ENCODE assay signal across 16 cellular contexts in genomic region chr7:100022621-100023020, GRCh38. TPM values are rescaled to one million over a fixed set of nuclear protein-coding genes. Genes with fewer than 3 reads are reported as not detected.
DNase-seq lines count a peak whose midpoint lies in the region; ATAC-seq and TF ChIP-seq lines count a peak whose summit lies in the region.
"Had no signal": no experiment of that assay in that cellular context is flagged by ENCODE, and none has a peak within 500 bp of the region (broad histone marks: within the 10 kb centered on the region; RNA-seq: fewer than 3 reads in every experiment).

No MANE protein-coding gene starts in this region.

- DNase-seq in NCI-H2081 (lab: John Stamatoyannopoulos, UW) (peak; percentile 81 to 92), colonic mucosa (peak; percentile 88), mucosa of gallbladder (ENCODE audit: low spot score) (peak; percentile 53), erythroblast (lab: John Stamatoyannopoulos, UW) (no peak), SKM-1 treated with dmso at 0.1 percent for 144 hours (lab: John Stamatoyannopoulos, UW; ENCODE audit: unreplicated experiment) (no peak)
- DNase-seq in CD4-positive, alpha-beta memory T cell, result no peak
- DNase-seq: DND-41, NCI-H146, NCI-H748 treated with DMSO at 0.1 percent for 48 hours, SJCRH30 had no signal

- TF ChIP-seq CTCF in 22Rv1 (IDR thresholded peaks at IDR 0.05) (no peak), colonic mucosa (IDR thresholded peaks at IDR 0.05) (no peak)

- H3K4me3 Mint-ChIP-seq in CD4-positive, alpha-beta memory T cell, result no peak overlapping the region
- H3K4me3 Mint-ChIP-seq: activated naive CD4-positive, alpha-beta T cell treated with anti-CD3 and anti-CD28 coated beads, Interleukin-2, amount 50 U/mL, for 24 hours; IgD-negative memory B cell had no signal

- no peaks in the 10 kb centered on the region for H3K9me3 ChIP-seq in colonic mucosa
- H3K9me3 ChIP-seq in CD4-positive, alpha-beta memory T cell (ENCODE audit: control insufficient read depth in 1 of 2, low read length in 2 of 2), result no peaks in the 10 kb centered on the region
- H3K9me3 ChIP-seq: SJCRH30 had no signal

- H3K9me3 Mint-ChIP-seq in CD4-positive, alpha-beta memory T cell, result no peaks in the 10 kb centered on the region
- H3K9me3 Mint-ChIP-seq: activated naive CD4-positive, alpha-beta T cell treated with anti-CD3 and anti-CD28 coated beads, Interleukin-2, amount 50 U/mL, for 24 hours; IgD-negative memory B cell had no signal

- H3K27ac Mint-ChIP-seq in CD4-positive, alpha-beta memory T cell, result no peak overlapping the region
- H3K27ac Mint-ChIP-seq: IgD-negative memory B cell had no signal

- intact Hi-C loops in colonic mucosa (cut with DNase I), result no loop called here
- intact Hi-C loops in CD4-positive, alpha-beta memory T cell (cut with micrococcal nuclease), result no loop called here

- no peak for ATAC-seq in HG03108 (IDR thresholded peaks at IDR 0.05; ENCODE audit: unreplicated experiment)

- CTCF ChIA-PET in CD4-positive, alpha-beta memory T cell (lab: Charles Lee; ENCODE audit: partially characterized antibody), result no interaction called here

- H3K27me3 Mint-ChIP-seq in CD4-positive, alpha-beta memory T cell, result no peaks in the 10 kb centered on the region
- H3K27me3 Mint-ChIP-seq: activated naive CD4-positive, alpha-beta T cell treated with anti-CD3 and anti-CD28 coated beads, Interleukin-2, amount 50 U/mL, for 24 hours; IgD-negative memory B cell had no signal

- peak overlapping the region; percentile 41 for H3K27ac ChIP-seq in 22Rv1
- H3K27ac ChIP-seq in colonic mucosa, result peak overlapping the region; percentile 69
- H3K27ac ChIP-seq in CD4-positive, alpha-beta memory T cell (ENCODE audit: low read depth, low read length), result no peak overlapping the region
- H3K27ac ChIP-seq: parathyroid adenoma, SJCRH30 had no signal

- peaks cover 13% of the 10 kb centered on the region for H3K4me1 ChIP-seq in colonic mucosa
- H3K4me1 ChIP-seq in CD4-positive, alpha-beta memory T cell (ENCODE audit: insufficient read depth, low read length), result peaks cover 17% of the 10 kb centered on the region
- H3K4me1 ChIP-seq: parathyroid adenoma, SJCRH30 had no signal

- H3K4me3 ChIP-seq in colonic mucosa, result no peak overlapping the region
- no peak overlapping the region for H3K4me3 ChIP-seq in CD4-positive, alpha-beta memory T cell (ENCODE audit: low read length in 2 of 2)
- H3K4me3 ChIP-seq: SJCRH30 had no signal

- peaks cover 9% of the 10 kb centered on the region for H3K36me3 ChIP-seq in colonic mucosa
- H3K36me3 ChIP-seq in CD4-positive, alpha-beta memory T cell (ENCODE audit: insufficient read depth, low read length), result peaks cover 29% of the 10 kb centered on the region

- TF ChIP-seq POLR2A in erythroblast (IDR thresholded peaks at IDR 0.05; ENCODE audit: low read length), result no peak

- POLR2A ChIA-PET in CD4-positive, alpha-beta memory T cell (lab: Charles Lee; ENCODE audit: partially characterized antibody), result interaction anchor here (0.7 kb wide), 1 partner anchor 9 kb away, joined by 3 read pairs; no protein-coding TSS in a partner anchor

- peaks cover 14 to 34% (median 23%) of the 10 kb centered on the region in 4 donors for H3K4me1 Mint-ChIP-seq in CD4-positive, alpha-beta memory T cell

- no peaks in the 10 kb centered on the region for H3K27me3 ChIP-seq in colonic mucosa
- no peaks in the 10 kb centered on the region for H3K27me3 ChIP-seq in CD4-positive, alpha-beta memory T cell (ENCODE audit: insufficient read depth, low read length)
- H3K27me3 ChIP-seq: SJCRH30 had no signal

- peaks cover 25 to 54% of the 10 kb centered on the region in 2 donors for H3K36me3 Mint-ChIP-seq in CD4-positive, alpha-beta memory T cell

- H3K9ac ChIP-seq in colonic mucosa (ENCODE audit: low read depth in 2 of 2, low read length in 2 of 2), result peak overlapping the region in 1 of 2 donors; percentile 32
- H3K9ac ChIP-seq: parathyroid adenoma had no signal

RNA-seq across cellular contexts. Expression of gene ZKSCAN1, which starts 7.2 kb away (rescaled TPM):
- total RNA-seq in colonic mucosa, result 100 to 1,000 TPM in 1 of 2 donors, 10 to 100 TPM in 1; 96.1 to 147 TPM
- 173 TPM for total RNA-seq in mucosa of gallbladder
- total RNA-seq in CD4-positive, alpha-beta memory T cell, result 100 to 1,000 TPM in 1 of 2 experiments, 10 to 100 TPM in 1; 94.8 to 101 TPM
- 10 to 100 TPM; 25.0 to 47.0 TPM for polyA plus RNA-seq in CD4-positive, alpha-beta memory T cell

RNA-seq across cellular contexts. Expression of gene ZSCAN21, which starts 27.0 kb away (rescaled TPM):
- total RNA-seq in colonic mucosa (1 to 10 TPM; 6.2 to 7.7 TPM), mucosa of gallbladder (12.7 TPM)
- total RNA-seq in CD4-positive, alpha-beta memory T cell, result 10 to 100 TPM in 1 of 2 experiments, 1 to 10 TPM in 1; 9.9 to 10.6 TPM
- 1 to 10 TPM; 2.5 to 9.7 TPM for polyA plus RNA-seq in CD4-positive, alpha-beta memory T cell

RNA-seq across cellular contexts. Expression of gene AZGP1, which starts 46.8 kb away (rescaled TPM):
- total RNA-seq in colonic mucosa (1 to 10 TPM; 2.5 to 4.6 TPM), mucosa of gallbladder (104 TPM)
- not detected for total RNA-seq in CD4-positive, alpha-beta memory T cell
- not detected for polyA plus RNA-seq in CD4-positive, alpha-beta memory T cell
- total RNA-seq: activated CD8-positive, alpha-beta memory T cell treated with anti-CD3 and anti-CD28 coated beads for 36 hours; SJCRH30 had no signal
- polyA plus RNA-seq: IgD-negative memory B cell had no signal

RNA-seq across cellular contexts. Expression of gene ZNF3, which starts 58.9 kb away (rescaled TPM):
- total RNA-seq in colonic mucosa, result 10 to 100 TPM; 30.1 to 31.9 TPM
- total RNA-seq in mucosa of gallbladder, result 30.4 TPM
- 10 to 100 TPM; 44.2 to 44.8 TPM for total RNA-seq in CD4-positive, alpha-beta memory T cell
- polyA plus RNA-seq in CD4-positive, alpha-beta memory T cell, result 10 to 100 TPM; 11.9 to 25.4 TPM

Comparison
In these comparisons a context has a peak if more than half of its experiments do, and no peak if none do; other contexts are left out.
1. DNase-seq: peak in NCI-H2081 (2 of 2), colonic mucosa (single experiment) and mucosa of gallbladder (single experiment); none in erythroblast (0 of 2), SKM-1 treated with dmso at 0.1 percent for 144 hours (single experiment) and CD4-positive, alpha-beta memory T cell (0 of 5).
2. RNA of gene AZGP1, which starts 46.8 kb away (total RNA-seq): 104 TPM in mucosa of gallbladder (single experiment); 2.5 to 4.6 TPM in colonic mucosa and not detected in CD4-positive, alpha-beta memory T cell; every median in the first group is over 10 times any median in the second.